In the genomic region with DNA sequence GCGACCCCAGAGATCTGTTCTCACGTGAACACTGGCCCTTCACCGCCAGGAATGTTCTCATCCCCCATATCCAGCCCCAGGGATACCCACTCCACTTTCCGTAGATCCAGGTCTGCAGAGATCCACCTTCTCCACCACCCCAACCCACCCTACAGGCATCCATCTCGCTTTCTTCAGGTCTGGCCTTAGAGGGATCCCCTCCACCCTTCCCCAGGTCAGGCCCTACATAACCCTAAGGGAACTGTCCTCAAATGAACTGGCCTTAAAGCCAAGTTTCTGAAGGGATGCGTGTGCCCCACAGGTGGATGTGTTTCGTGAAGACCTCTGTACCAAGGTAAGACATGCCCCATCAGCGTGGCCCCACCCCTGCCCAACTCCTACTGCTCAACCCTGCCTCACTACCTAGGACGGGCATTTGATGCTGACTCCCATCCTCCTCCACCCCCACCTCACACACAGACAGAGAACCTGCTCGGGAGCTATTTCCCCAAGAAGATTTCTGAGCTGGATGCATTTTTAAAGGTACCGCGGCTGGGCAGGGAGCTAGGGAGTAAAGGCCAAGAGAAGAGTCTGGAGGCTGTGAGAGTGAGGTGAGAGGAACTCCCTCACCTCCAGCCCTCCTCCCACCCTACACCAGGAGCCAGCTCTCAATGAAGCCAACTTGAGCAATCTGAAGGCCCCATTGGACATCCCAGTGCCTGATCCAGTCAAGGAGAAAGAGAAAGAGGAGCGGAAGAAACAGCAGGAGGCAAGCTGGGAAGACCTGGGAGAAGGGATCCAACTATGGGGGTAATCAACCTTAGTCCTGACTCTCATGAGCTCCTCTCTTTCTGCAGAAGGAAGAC, we compare ENCODE assay signal across 1 cellular context.
TF ChIP-seq lines count a peak whose summit lies in the region.

No MANE protein-coding gene starts in this region.

TF ChIP-seq in IMR-90, 13 proteins besides CTCF, POLR2A, EP300 and RAD21 (continued from another document):
- TF ChIP-seq MAZ (IDR thresholded peaks at IDR 0.05; ENCODE audit: borderline replicate concordance, low read depth, low read length) = no peak
